Comparison of ENCODE assay signal across 1 cellular context in the genomic region with DNA sequence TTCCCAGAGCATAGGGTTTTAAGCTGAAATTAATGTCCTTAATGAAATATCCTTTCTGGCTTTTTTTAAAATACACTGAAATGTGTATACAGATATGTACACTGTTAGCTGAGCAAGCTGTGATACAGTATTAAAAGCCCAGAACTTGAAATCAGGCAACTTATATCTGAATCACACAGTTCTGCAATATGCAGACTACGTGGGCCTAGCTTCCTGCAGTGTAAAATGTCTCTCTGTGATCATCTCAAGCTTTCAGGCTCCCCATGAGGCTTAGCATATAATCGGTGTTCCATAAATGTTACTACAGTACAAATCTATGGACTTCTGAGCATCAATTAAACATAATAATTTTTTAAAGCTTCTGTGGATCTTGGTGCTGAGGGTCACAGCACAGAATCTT.
TF ChIP-seq lines count a peak whose summit lies in the region.

No MANE protein-coding gene starts in this region.

TF ChIP-seq in SK-N-SH, 30 proteins besides CTCF, POLR2A, EP300 and RAD21 (continued from another document):
- TF ChIP-seq FOSL2 (IDR thresholded peaks at IDR 0.05; ENCODE audit: borderline replicate concordance, low read depth), result no peak
- TF ChIP-seq, protein P1, sequence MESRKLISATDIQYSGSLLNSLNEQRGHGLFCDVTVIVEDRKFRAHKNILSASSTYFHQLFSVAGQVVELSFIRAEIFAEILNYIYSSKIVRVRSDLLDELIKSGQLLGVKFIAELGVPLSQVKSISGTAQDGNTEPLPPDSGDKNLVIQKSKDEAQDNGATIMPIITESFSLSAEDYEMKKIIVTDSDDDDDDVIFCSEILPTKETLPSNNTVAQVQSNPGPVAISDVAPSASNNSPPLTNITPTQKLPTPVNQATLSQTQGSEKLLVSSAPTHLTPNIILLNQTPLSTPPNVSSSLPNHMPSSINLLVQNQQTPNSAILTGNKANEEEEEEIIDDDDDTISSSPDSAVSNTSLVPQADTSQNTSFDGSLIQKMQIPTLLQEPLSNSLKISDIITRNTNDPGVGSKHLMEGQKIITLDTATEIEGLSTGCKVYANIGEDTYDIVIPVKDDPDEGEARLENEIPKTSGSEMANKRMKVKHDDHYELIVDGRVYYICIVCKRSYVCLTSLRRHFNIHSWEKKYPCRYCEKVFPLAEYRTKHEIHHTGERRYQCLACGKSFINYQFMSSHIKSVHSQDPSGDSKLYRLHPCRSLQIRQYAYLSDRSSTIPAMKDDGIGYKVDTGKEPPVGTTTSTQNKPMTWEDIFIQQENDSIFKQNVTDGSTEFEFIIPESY (IDR thresholded peaks at IDR 0.05; ENCODE audit: borderline replicate concordance, low read depth), result no peak
TF ChIP-seq in SK-N-SH: peak in this region for 0.
